8 cellular contexts compared by ENCODE assay signal in genomic region chr1:246753670-246754535, GRCh38. TPM values are rescaled to one million over a fixed set of nuclear protein-coding genes. Genes with fewer than 3 reads are reported as not detected.
DNase-seq lines count a peak whose midpoint lies in the region; TF ChIP-seq lines count a peak whose summit lies in the region.

No MANE protein-coding gene starts in this region.

- H3K4me3 Mint-ChIP-seq in glutamatergic neuron (ENCODE audit: unreplicated experiment) (no peak overlapping the region), progenitor cell of endocrine pancreas (ENCODE audit: low read depth) (no peak overlapping the region)

- H3K9me3 Mint-ChIP-seq in glutamatergic neuron (ENCODE audit: unreplicated experiment) (no peaks in the 10 kb centered on the region), progenitor cell of endocrine pancreas (ENCODE audit: low read depth) (no peaks in the 10 kb centered on the region)

- H3K4me1 Mint-ChIP-seq in glutamatergic neuron (ENCODE audit: low read depth, unreplicated experiment) (peaks cover 12% of the 10 kb centered on the region), progenitor cell of endocrine pancreas (ENCODE audit: low read depth) (peaks cover 10% of the 10 kb centered on the region)

- peak; percentile 83 for DNase-seq in D341Med (ENCODE audit: low spot score)
- DNase-seq in GM20000 (ENCODE audit: low spot score): peak; percentile 54
- DNase-seq in HT-29 (ENCODE audit: low spot score): peak; percentile 78
- peak; percentile 43 to 78 for DNase-seq in SHP77 (lab: John Stamatoyannopoulos, UW)
- DNase-seq in activated effector memory CD4-positive, alpha-beta T cell treated with anti-CD3 and anti-CD28 coated beads, Interleukin-2, amount 50 U/mL, for 16 hours: peak; percentile 79
- peak; percentile 84 for DNase-seq in glutamatergic neuron
- peak; percentile 52 for DNase-seq in progenitor cell of endocrine pancreas (ENCODE audit: low spot score, unreplicated experiment)
- DNase-seq in cerebellar nuclear complex (lab: John Stamatoyannopoulos, UW): no peak

- H3K27ac Mint-ChIP-seq in glutamatergic neuron (ENCODE audit: unreplicated experiment) (no peak overlapping the region), progenitor cell of endocrine pancreas (no peak overlapping the region)

- TF ChIP-seq CTCF in GM20000 (IDR thresholded peaks at IDR 0.05; ENCODE audit: extremely low read depth, missing control alignments) (peak; percentile 46), glutamatergic neuron (IDR thresholded peaks at IDR 0.05; ENCODE audit: partially characterized antibody, unreplicated experiment) (peak; percentile 70), progenitor cell of endocrine pancreas (IDR thresholded peaks at IDR 0.05; ENCODE audit: unreplicated experiment) (peak; percentile 80)

- H3K27me3 Mint-ChIP-seq in glutamatergic neuron (ENCODE audit: unreplicated experiment) (no peaks in the 10 kb centered on the region), progenitor cell of endocrine pancreas (no peaks in the 10 kb centered on the region)

- H3K36me3 Mint-ChIP-seq in glutamatergic neuron (ENCODE audit: unreplicated experiment): no peaks in the 10 kb centered on the region
- peaks cover 5% of the 10 kb centered on the region for H3K36me3 Mint-ChIP-seq in progenitor cell of endocrine pancreas (ENCODE audit: insufficient read depth)

RNA-seq across cellular contexts. Expression of gene SCCPDH, which starts 29.7 kb away (rescaled TPM):
- 20.5 and 21.5 TPM in 2 replicates for total RNA-seq in HT-29 (2014; rRNA removed; shearing (Covaris generic))
- 34.6 TPM for total RNA-seq in glutamatergic neuron (ENCODE audit: unreplicated experiment)
- total RNA-seq in progenitor cell of endocrine pancreas: 41.3 and 43.3 TPM in 2 replicates

Comparison
In these comparisons a context has a peak if more than half of its experiments do, and no peak if none do; other contexts are left out.
1. DNase-seq: peak in D341Med (single experiment), GM20000 (single experiment), HT-29 (single experiment), SHP77 (2 of 2), activated effector memory CD4-positive, alpha-beta T cell treated with anti-CD3 and anti-CD28 coated beads, Interleukin-2, amount 50 U/mL, for 16 hours (single experiment), glutamatergic neuron (single experiment) and progenitor cell of endocrine pancreas (single experiment); none in cerebellar nuclear complex (0 of 2).
2. Peak in every context shown above with its lines, with median percentiles within 50 percentile points of each other: CTCF ChIP-seq.